ENCODE assay signal across 8 cellular contexts in the genomic region with DNA sequence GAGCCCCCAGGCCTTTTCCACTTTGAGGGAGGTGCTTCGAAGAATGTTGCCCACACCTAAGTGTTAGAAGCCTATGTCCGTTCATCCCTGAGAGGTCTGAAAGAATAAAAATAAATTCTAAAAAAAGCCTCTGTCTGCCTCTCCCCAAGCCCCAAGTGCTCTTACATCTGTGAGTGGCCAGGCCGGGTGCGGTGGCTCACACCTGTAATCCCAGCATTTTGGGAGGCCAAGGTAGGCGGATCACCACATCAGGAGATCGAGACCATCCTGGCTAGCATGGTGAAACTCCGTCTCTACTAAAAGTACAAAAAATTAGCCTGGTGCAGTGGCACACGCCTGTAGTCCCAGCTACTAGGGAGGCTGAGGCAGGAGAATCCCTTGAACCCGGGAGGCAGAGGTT. TPM values are rescaled to one million over a fixed set of nuclear protein-coding genes. Genes with fewer than 3 reads are reported as not detected.
"Had no signal": no experiment of that assay in that cellular context is flagged by ENCODE, and none has a peak within 500 bp of the region (broad histone marks: within the 10 kb centered on the region; RNA-seq: fewer than 3 reads in every experiment).

No MANE protein-coding gene starts in this region.

RNA-seq across cellular contexts. Expression of a gene that starts 16.1 kb away (rescaled TPM):
- total RNA-seq: RPMI7951, SJSA1 had no signal

RNA-seq across cellular contexts. Expression of a gene that starts 19.6 kb away (rescaled TPM):
- total RNA-seq: MCF 10A had no signal

RNA-seq across cellular contexts. Expression of a gene that starts 26.3 kb away (rescaled TPM):
- total RNA-seq: LHCN-M2, MCF 10A, NCI-H460, OCI-LY7, PC-9, RPMI7951, SJSA1 had no signal
- polyA plus RNA-seq: SK-N-SH had no signal
